Comparison of ENCODE assay signal across 1 cellular context in the genomic region with DNA sequence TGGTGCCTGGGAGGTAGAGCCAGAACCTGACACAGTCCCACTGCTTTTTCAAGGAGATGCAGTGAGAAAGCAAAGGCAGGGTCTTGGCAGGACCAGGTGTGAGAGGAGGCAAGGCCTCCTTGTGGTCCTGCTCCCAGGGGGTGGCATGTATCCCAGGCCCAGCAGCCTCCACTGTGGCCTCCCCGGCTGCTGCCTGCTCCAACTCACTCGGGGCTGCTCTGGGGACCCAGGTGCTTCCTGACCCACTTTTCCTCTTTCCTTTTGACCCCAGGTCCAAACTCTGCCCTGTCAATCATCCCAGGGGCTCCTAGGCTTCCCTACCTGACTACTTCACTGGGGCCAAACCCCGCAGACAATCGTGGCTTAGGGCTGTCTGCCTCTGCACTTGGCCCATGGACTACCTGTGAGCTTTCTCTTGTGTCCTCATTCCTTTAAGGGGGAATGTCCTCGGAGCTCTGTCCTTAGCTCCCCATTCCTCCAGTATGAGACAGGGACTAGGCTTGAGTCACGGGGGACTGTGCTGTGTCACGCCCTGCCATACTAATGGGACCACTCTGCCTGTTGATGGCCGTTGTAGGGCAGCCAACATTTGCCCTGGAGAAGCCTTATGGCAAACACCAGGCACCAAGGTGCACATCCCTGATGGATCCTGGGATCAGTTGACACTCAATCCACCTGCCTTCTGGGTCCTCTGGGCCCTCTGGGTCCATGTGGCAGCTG.
TF ChIP-seq lines count a peak whose summit lies in the region.

No MANE protein-coding gene starts in this region.

TF ChIP-seq in H1, 55 proteins besides CTCF, POLR2A, EP300 and RAD21:
- TF ChIP-seq BRCA1 (IDR thresholded peaks at IDR 0.05; ENCODE audit: low read depth, low read length) (no peak), HDAC2 (IDR thresholded peaks at IDR 0.05; ENCODE audit: borderline replicate concordance in 1 of 2, low read depth in 2 of 2, low read length in 2 of 2) (no peak), FOSL1 (IDR thresholded peaks at IDR 0.05; ENCODE audit: insufficient read depth, low read depth, low read length) (no peak), SIN3A (conservative IDR thresholded peaks at IDR 0.05 in 1 of 2, IDR thresholded peaks at IDR 0.05 in 1 of 2; ENCODE audit: low read depth in 1 of 2, low read length in 2 of 2) (no peak), SUZ12 (IDR thresholded peaks at IDR 0.05; ENCODE audit: low read length) (no peak), CREB1 (IDR thresholded peaks at IDR 0.05) (no peak), JUND (IDR thresholded peaks at IDR 0.05; ENCODE audit: low read length) (no peak), RXRA (IDR thresholded peaks at IDR 0.05; ENCODE audit: insufficient read depth, low read depth, low read length) (no peak), RFX5 (IDR thresholded peaks at IDR 0.05; ENCODE audit: borderline replicate concordance, low read depth, low read length) (no peak), SAP30 (IDR thresholded peaks at IDR 0.05; ENCODE audit: insufficient read depth, insufficient replicate concordance, low read length) (no peak), EGR1 (IDR thresholded peaks at IDR 0.05; ENCODE audit: borderline replicate concordance, low read depth, low read length) (no peak), ASH2L (IDR thresholded peaks at IDR 0.05; ENCODE audit: low read length) (no peak)
- TF ChIP-seq, protein P1, sequence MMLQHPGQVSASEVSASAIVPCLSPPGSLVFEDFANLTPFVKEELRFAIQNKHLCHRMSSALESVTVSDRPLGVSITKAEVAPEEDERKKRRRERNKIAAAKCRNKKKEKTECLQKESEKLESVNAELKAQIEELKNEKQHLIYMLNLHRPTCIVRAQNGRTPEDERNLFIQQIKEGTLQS (IDR thresholded peaks at IDR 0.05; ENCODE audit: insufficient read depth, low read depth, low read length): no peak
